ENCODE assay signal across 3 cellular contexts in the genomic region with DNA sequence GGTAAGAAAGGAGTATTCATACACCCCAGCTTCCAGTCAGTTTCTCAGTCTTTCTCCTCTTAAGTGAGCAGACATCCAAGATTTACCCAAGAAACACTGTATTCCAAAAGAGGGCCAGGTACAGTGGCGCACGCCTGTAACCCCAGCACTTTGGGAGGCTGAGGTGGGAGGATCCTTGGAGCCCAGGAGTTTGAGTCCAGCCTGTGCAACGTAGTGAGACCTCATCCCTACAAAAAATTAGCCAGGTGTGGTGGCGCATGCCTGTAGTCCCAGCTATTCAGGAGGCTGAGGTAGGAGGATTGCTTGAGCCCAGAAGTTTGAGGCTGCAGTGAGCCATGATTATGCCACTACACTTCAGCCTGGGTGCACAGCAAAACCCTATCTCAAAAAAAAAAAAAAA. TPM values are rescaled to one million over a fixed set of nuclear protein-coding genes. Genes with fewer than 3 reads are reported as not detected.
"Had no signal": no experiment of that assay in that cellular context is flagged by ENCODE, and none has a peak within 500 bp of the region (broad histone marks: within the 10 kb centered on the region; RNA-seq: fewer than 3 reads in every experiment).

No MANE protein-coding gene starts in this region.

RNA-seq across cellular contexts. Expression of a gene that starts 9.6 kb away (rescaled TPM):
- polyA plus RNA-seq: IgD-negative memory B cell had no signal

RNA-seq across cellular contexts. Expression of a gene that starts 10.6 kb away (rescaled TPM):
- polyA plus RNA-seq: IgD-negative memory B cell had no signal

RNA-seq across cellular contexts. Expression of a gene that starts 20.4 kb away (rescaled TPM):
- total RNA-seq: K562, SJSA1 had no signal
- polyA plus RNA-seq: IgD-negative memory B cell had no signal
